Comparison of ENCODE assay signal across 17 cellular contexts in genomic region chr7:104209063-104209462, GRCh38. TPM values are rescaled to one million over a fixed set of nuclear protein-coding genes. Genes with fewer than 3 reads are reported as not detected.
DNase-seq lines count a peak whose midpoint lies in the region; ATAC-seq and TF ChIP-seq lines count a peak whose summit lies in the region.
"Had no signal": no experiment of that assay in that cellular context is flagged by ENCODE, and none has a peak within 500 bp of the region (broad histone marks: within the 10 kb centered on the region; RNA-seq: fewer than 3 reads in every experiment).

No MANE protein-coding gene starts in this region.

- no peak for TF ChIP-seq CTCF in CD4-positive, alpha-beta T cell (IDR thresholded peaks at IDR 0.05)
- TF ChIP-seq CTCF in DOHH2 (IDR thresholded peaks at IDR 0.05; ENCODE audit: low read depth, low read length, poor library complexity, severe bottlenecking), result no peak

- H3K9me3 ChIP-seq in CD4-positive, alpha-beta T cell (ENCODE audit: control insufficient read depth, low read length), result no peaks in the 10 kb centered on the region
- H3K9me3 ChIP-seq in DOHH2 (ENCODE audit: control insufficient read depth, insufficient read depth, low read length), result no peaks in the 10 kb centered on the region
- H3K9me3 ChIP-seq: ascending aorta, pancreas, thyroid gland had no signal

- H3K4me3 Mint-ChIP-seq in CD4-positive, alpha-beta T cell, result peak overlapping the region; percentile 97
- H3K4me3 Mint-ChIP-seq in activated T-helper 2 cell treated with anti-CD3 and anti-CD28 coated beads, Interferon-gamma antibody, Interleukin-2, Interleukin-4, amounts not matched to agents 10 μg/mL and 5 μg/mL and 100 μg/mL, durations not matched to agents 14 hours and 24 hours and 36 hours (ENCODE audit: low read depth), result peak overlapping the region; percentile 94
- H3K4me3 Mint-ChIP-seq in natural killer cell treated with Interleukin-12 subunit alpha and Interleukin-12 subunit beta and Interleukin-15 and Interleukin-18, amount 100 ng/mL, for 72 hours, result peak overlapping the region; percentile 97

- intact Hi-C loops in CD4-positive, alpha-beta T cell (cut with DNase I, micrococcal nuclease), result loop anchor here in 1 of 2 experiments (5.0 to 10.0 kb wide), 4 partner anchors 867 to 1323 kb away; partner anchors contain the start of genes ARMC10, DNAJC2, FBXL13 and PMPCB
- intact Hi-C loops in activated T-helper 2 cell treated with anti-CD3 and anti-CD28 coated beads, Interferon-gamma antibody, Interleukin-2, Interleukin-4, amounts not matched to agents 10 μg/mL and 5 μg/mL and 100 μg/mL, durations not matched to agents 14 hours and 24 hours and 36 hours (cut with micrococcal nuclease), result loop anchor here (5.0 kb wide), 2 partner anchors 72 to 867 kb away; partner anchors contain the start of gene DNAJC2

- H3K36me3 Mint-ChIP-seq in CD4-positive, alpha-beta T cell (ENCODE audit: low read depth), result peaks cover 15% of the 10 kb centered on the region
- H3K36me3 Mint-ChIP-seq in activated T-helper 2 cell treated with anti-CD3 and anti-CD28 coated beads, Interferon-gamma antibody, Interleukin-2, Interleukin-4, amounts not matched to agents 10 μg/mL and 5 μg/mL and 100 μg/mL, durations not matched to agents 14 hours and 24 hours and 36 hours (ENCODE audit: low read depth), result peaks cover 6% of the 10 kb centered on the region
- peaks cover 17% of the 10 kb centered on the region for H3K36me3 Mint-ChIP-seq in natural killer cell treated with Interleukin-12 subunit alpha and Interleukin-12 subunit beta and Interleukin-15 and Interleukin-18, amount 100 ng/mL, for 72 hours

- no peak for DNase-seq in CD4-positive, alpha-beta T cell
- DNase-seq in activated T-helper 2 cell treated with anti-CD3 and anti-CD28 coated beads, Interferon-gamma antibody, Interleukin-2, Interleukin-4, amounts not matched to agents 10 μg/mL and 5 μg/mL and 100 μg/mL, durations not matched to agents 14 hours and 24 hours and 36 hours (ENCODE audit: low spot score), result no peak
- no peak for DNase-seq in natural killer cell treated with Interleukin-12 subunit alpha and Interleukin-12 subunit beta and Interleukin-15 and Interleukin-18, amount 100 ng/mL, for 72 hours (ENCODE audit: low spot score)
- no peak for DNase-seq in NCI-H2081 treated with DMSO at 0.1 percent for 48 hours (lab: John Stamatoyannopoulos, UW)
- no peak for DNase-seq in SIG-M5 (lab: John Stamatoyannopoulos, UW)
- DNase-seq in DMS53 treated with DMSO at 0.1 percent for 48 hours (lab: John Stamatoyannopoulos, UW; ENCODE audit: unreplicated experiment), result no peak
- DNase-seq: activated CD4-positive, alpha-beta T cell treated with anti-CD3 and anti-CD28 coated beads for 1 hour; DMS153; kidney; mesendoderm; NCI-H510A treated with DMSO at 0.1 percent for 48 hours; pancreas; T1000; thyroid gland had no signal

- peaks cover 46% of the 10 kb centered on the region for H3K79me2 ChIP-seq in DOHH2 (ENCODE audit: control insufficient read depth, low read length)

- peaks cover 24% of the 10 kb centered on the region for H3K4me1 ChIP-seq in DOHH2 (ENCODE audit: control insufficient read depth, low read length)

- peaks cover 17% of the 10 kb centered on the region for H3K27me3 Mint-ChIP-seq in CD4-positive, alpha-beta T cell
- peaks cover 13% of the 10 kb centered on the region for H3K27me3 Mint-ChIP-seq in activated T-helper 2 cell treated with anti-CD3 and anti-CD28 coated beads, Interferon-gamma antibody, Interleukin-2, Interleukin-4, amounts not matched to agents 10 μg/mL and 5 μg/mL and 100 μg/mL, durations not matched to agents 14 hours and 24 hours and 36 hours (ENCODE audit: low read depth)
- H3K27me3 Mint-ChIP-seq in natural killer cell treated with Interleukin-12 subunit alpha and Interleukin-12 subunit beta and Interleukin-15 and Interleukin-18, amount 100 ng/mL, for 72 hours, result peaks cover 13 to 23% of the 10 kb centered on the region in 2 donors

- no peaks in the 10 kb centered on the region for H3K9me2 ChIP-seq in DOHH2 (replicated peaks; ENCODE audit: control insufficient read depth, low read length)

- H3K27me3 ChIP-seq in CD4-positive, alpha-beta T cell (ENCODE audit: control insufficient read depth, insufficient read depth, low read length), result no peaks in the 10 kb centered on the region
- H3K27me3 ChIP-seq in DOHH2 (ENCODE audit: control insufficient read depth, low read length), result no peaks in the 10 kb centered on the region
- H3K27me3 ChIP-seq: ascending aorta; BLaER1 treated with 17β-estradiol and CSF1 and Interleukin-3, amounts not matched to agents 10 nM and 100 nM; pancreas; thyroid gland had no signal

- no peaks in the 10 kb centered on the region for H3F3A ChIP-seq in DOHH2 (ENCODE audit: control insufficient read depth, insufficient read depth)

- no peaks in the 10 kb centered on the region for H3K9me3 Mint-ChIP-seq in CD4-positive, alpha-beta T cell
- peaks cover 4% of the 10 kb centered on the region for H3K9me3 Mint-ChIP-seq in activated T-helper 2 cell treated with anti-CD3 and anti-CD28 coated beads, Interferon-gamma antibody, Interleukin-2, Interleukin-4, amounts not matched to agents 10 μg/mL and 5 μg/mL and 100 μg/mL, durations not matched to agents 14 hours and 24 hours and 36 hours
- H3K9me3 Mint-ChIP-seq in natural killer cell treated with Interleukin-12 subunit alpha and Interleukin-12 subunit beta and Interleukin-15 and Interleukin-18, amount 100 ng/mL, for 72 hours, result no peaks in the 10 kb centered on the region

- H4K20me1 ChIP-seq in DOHH2 (ENCODE audit: control insufficient read depth, insufficient read depth, low read depth, low read length), result peaks cover 10% of the 10 kb centered on the region; the same call in 1 of the 2 replicates

- CTCF ChIA-PET in CD4-positive, alpha-beta T cell (lab: Charles Lee), result no interaction called here

- H3K27ac Mint-ChIP-seq in CD4-positive, alpha-beta T cell, result peak overlapping the region; percentile 94
- H3K27ac Mint-ChIP-seq in activated T-helper 2 cell treated with anti-CD3 and anti-CD28 coated beads, Interferon-gamma antibody, Interleukin-2, Interleukin-4, amounts not matched to agents 10 μg/mL and 5 μg/mL and 100 μg/mL, durations not matched to agents 14 hours and 24 hours and 36 hours, result no peak overlapping the region
- peak overlapping the region in 1 of 2 donors; percentile 88 for H3K27ac Mint-ChIP-seq in natural killer cell treated with Interleukin-12 subunit alpha and Interleukin-12 subunit beta and Interleukin-15 and Interleukin-18, amount 100 ng/mL, for 72 hours

- peaks cover 40% of the 10 kb centered on the region for H3K4me1 Mint-ChIP-seq in CD4-positive, alpha-beta T cell (ENCODE audit: low read depth)
- H3K4me1 Mint-ChIP-seq in activated T-helper 2 cell treated with anti-CD3 and anti-CD28 coated beads, Interferon-gamma antibody, Interleukin-2, Interleukin-4, amounts not matched to agents 10 μg/mL and 5 μg/mL and 100 μg/mL, durations not matched to agents 14 hours and 24 hours and 36 hours (ENCODE audit: low read depth), result peaks cover 22% of the 10 kb centered on the region
- peaks cover 21 to 24% of the 10 kb centered on the region in 2 donors for H3K4me1 Mint-ChIP-seq in natural killer cell treated with Interleukin-12 subunit alpha and Interleukin-12 subunit beta and Interleukin-15 and Interleukin-18, amount 100 ng/mL, for 72 hours (ENCODE audit: low read depth in 2 of 2)

- ATAC-seq in CD4-positive, alpha-beta T cell (ENCODE audit: poor library complexity), result no peak
- no peak for ATAC-seq in natural killer cell treated with Interleukin-12 subunit alpha and Interleukin-12 subunit beta and Interleukin-15 and Interleukin-18, amount 100 ng/mL, for 72 hours

- H3K4me3 ChIP-seq in DOHH2 (ENCODE audit: low read length), result peak overlapping the region; percentile 99

- H3K27ac ChIP-seq in CD4-positive, alpha-beta T cell (ENCODE audit: low read depth, low read length), result no peak overlapping the region
- no peak overlapping the region for H3K27ac ChIP-seq in DOHH2 (ENCODE audit: low read depth, low read length)
- H3K27ac ChIP-seq: pancreas, thyroid gland had no signal

- peaks cover 31% of the 10 kb centered on the region for H3K36me3 ChIP-seq in DOHH2 (ENCODE audit: control insufficient read depth, low read length)
- H3K36me3 ChIP-seq: ascending aorta, pancreas, thyroid gland had no signal

- H3K4me2 ChIP-seq in DOHH2 (ENCODE audit: low read length), result peak overlapping the region; percentile 89

- POLR2A ChIA-PET in CD4-positive, alpha-beta T cell (lab: Charles Lee), result no interaction called here

RNA-seq across cellular contexts. Expression of gene ORC5, which starts 1.2 kb away (rescaled TPM):
- 1 to 10 TPM; 7.7 to 9.3 TPM for total RNA-seq in CD4-positive, alpha-beta T cell
- 25.0 and 28.3 TPM in 2 replicates for total RNA-seq in activated T-helper 2 cell treated with anti-CD3 and anti-CD28 coated beads, Interferon-gamma antibody, Interleukin-2, Interleukin-4, amounts not matched to agents 10 μg/mL and 5 μg/mL and 100 μg/mL, durations not matched to agents 14 hours and 24 hours and 36 hours
- total RNA-seq in natural killer cell treated with Interleukin-12 subunit alpha and Interleukin-12 subunit beta and Interleukin-15 and Interleukin-18, amount 100 ng/mL, for 72 hours, result 10 to 100 TPM; 24.7 to 35.7 TPM
